ENCODE assay signal across 8 cellular contexts in genomic region chr14:58200480-58200841, GRCh38. TPM values are rescaled to one million over a fixed set of nuclear protein-coding genes. Genes with fewer than 3 reads are reported as not detected.
DNase-seq lines count a peak whose midpoint lies in the region; ATAC-seq and TF ChIP-seq lines count a peak whose summit lies in the region.

No MANE protein-coding gene starts in this region.

- CTCF ChIA-PET in naive thymus-derived CD4-positive, alpha-beta T cell (lab: Charles Lee): no interaction called here

- H3K79me2 ChIP-seq in KMS-11 (ENCODE audit: insufficient read depth, low read depth): peaks cover 18% of the 10 kb centered on the region; the same call in 1 of the 2 replicates

- H2AFZ ChIP-seq in KMS-11 (ENCODE audit: low read depth): peak overlapping the region; percentile 50

- peaks cover 0 to 15% (median 4%) of the 10 kb centered on the region in 5 donors for H3K36me3 Mint-ChIP-seq in naive thymus-derived CD4-positive, alpha-beta T cell

- TF ChIP-seq CTCF in AG09309 (IDR thresholded peaks at IDR 0.05; ENCODE audit: control insufficient read depth, insufficient read depth, low read depth, low read length, missing control alignments): no peak
- TF ChIP-seq CTCF in KMS-11 (conservative IDR thresholded peaks at IDR 0.05; ENCODE audit: low read depth, low read length): no peak
- no peak for TF ChIP-seq CTCF in dorsolateral prefrontal cortex (IDR thresholded peaks at IDR 0.05 in 54 of 56, conservative IDR thresholded peaks at IDR 0.05 in 2 of 56; ENCODE audit: low read depth in 1 of 56, partially characterized antibody in 56 of 56)

- peak overlapping the region; percentile 92 for H3K4me2 ChIP-seq in KMS-11

- DNase-seq in AG09309 (ENCODE audit: low read depth) (no peak), dorsolateral prefrontal cortex (peak in 1 of 10 donors; percentile 8), T-helper 9 cell (no peak)
- no peak for DNase-seq in naive thymus-derived CD4-positive, alpha-beta T cell
- no peak for DNase-seq in stimulated activated CD4-positive, alpha-beta T cell treated with anti-CD3 and anti-CD28 coated beads, Interleukin-4, amount 100 ng/mL, for 1 hour

- H3K27me3 ChIP-seq in KMS-11 (ENCODE audit: insufficient read depth, low read depth) (no peaks in the 10 kb centered on the region), dorsolateral prefrontal cortex (no peaks in the 10 kb centered on the region)
- no peaks in the 10 kb centered on the region for H3K27me3 ChIP-seq in naive thymus-derived CD4-positive, alpha-beta T cell (ENCODE audit: control insufficient read depth in 2 of 2, insufficient read depth in 2 of 2, low read length in 2 of 2)

- peak overlapping the region; percentile 93 to 99 (median 97) for H3K27ac Mint-ChIP-seq in naive thymus-derived CD4-positive, alpha-beta T cell

- H3K36me3 ChIP-seq in KMS-11 (ENCODE audit: insufficient read depth): no peaks in the 10 kb centered on the region
- H3K36me3 ChIP-seq in naive thymus-derived CD4-positive, alpha-beta T cell (ENCODE audit: control insufficient read depth in 2 of 3, insufficient read depth in 3 of 3, low read length in 3 of 3): peaks cover 0 to 3% (median 0%) of the 10 kb centered on the region in 3 experiments

- no peaks in the 10 kb centered on the region for H3K9me3 ChIP-seq in naive thymus-derived CD4-positive, alpha-beta T cell (ENCODE audit: control insufficient read depth in 2 of 3, low read length in 3 of 3)

- H3K9ac ChIP-seq in KMS-11: peak overlapping the region; percentile 43; the same call in 1 of the 2 replicates

- ATAC-seq in GM21367 (IDR thresholded peaks at IDR 0.05; ENCODE audit: unreplicated experiment) (peak; percentile 5), HG03571 (IDR thresholded peaks at IDR 0.05; ENCODE audit: unreplicated experiment) (no peak)
- ATAC-seq in naive thymus-derived CD4-positive, alpha-beta T cell: peak; percentile 4

- peak overlapping the region; percentile 50; the same call in 1 of the 2 replicates for H3K27ac ChIP-seq in KMS-11
- H3K27ac ChIP-seq in dorsolateral prefrontal cortex: peak overlapping the region; percentile 67 to 97 (median 91)
- peak overlapping the region; percentile 87 for H3K27ac ChIP-seq in naive thymus-derived CD4-positive, alpha-beta T cell (ENCODE audit: low read depth, low read length)

- H3K9me3 Mint-ChIP-seq in naive thymus-derived CD4-positive, alpha-beta T cell: no peaks in the 10 kb centered on the region

- H3K4me3 ChIP-seq in AG09309 (ENCODE audit: control insufficient read depth, low read depth, low read length) (peak overlapping the region; percentile 85), KMS-11 (IDR thresholded peaks at IDR 0.05; ENCODE audit: insufficient read depth, low read depth, low read length) (no peak overlapping the region), dorsolateral prefrontal cortex (peak overlapping the region; percentile 56 to 99 (median 90))
- peak overlapping the region; percentile 75 for H3K4me3 ChIP-seq in naive thymus-derived CD4-positive, alpha-beta T cell (ENCODE audit: low read length)

- POLR2A ChIA-PET in naive thymus-derived CD4-positive, alpha-beta T cell (lab: Charles Lee): interaction anchor here (0.7 to 2.9 kb wide), 10 partner anchors 9 to 1284 kb away, joined by 3 to 20 read pairs (median 4); partner anchors contain the start of genes ARID4A, JKAMP, L3HYPDH and PSMA3

- H4K20me1 ChIP-seq in KMS-11 (ENCODE audit: insufficient read depth): no peaks in the 10 kb centered on the region

- peaks cover 0 to 7% (median 0%) of the 10 kb centered on the region in 5 donors for H3K27me3 Mint-ChIP-seq in naive thymus-derived CD4-positive, alpha-beta T cell

- intact Hi-C loops in dorsolateral prefrontal cortex (cut with DNase I): loop anchor here (5.0 kb wide), 1 partner anchor 37 kb away; no protein-coding TSS in a partner anchor
- intact Hi-C loops in naive thymus-derived CD4-positive, alpha-beta T cell (cut with micrococcal nuclease): loop anchor here (1.0 to 5.0 kb wide), 5 partner anchors 39 to 227 kb away; partner anchors contain the start of genes ARID4A (in 1 of the 2), KIAA0586 (in 1 of the 2), PSMA3 (in 1 of the 2) and TIMM9 (in 1 of the 2)

- peaks cover 21 to 60% (median 48%) of the 10 kb centered on the region in 7 donors for H3K4me1 Mint-ChIP-seq in naive thymus-derived CD4-positive, alpha-beta T cell

- peaks cover 7% of the 10 kb centered on the region for H3K4me1 ChIP-seq in KMS-11 (ENCODE audit: low read depth, poor library complexity, severe bottlenecking)
- peaks cover 15 to 27% of the 10 kb centered on the region in 2 donors for H3K4me1 ChIP-seq in naive thymus-derived CD4-positive, alpha-beta T cell (ENCODE audit: control insufficient read depth in 2 of 2, insufficient read depth in 2 of 2, low read length in 2 of 2)

- peak overlapping the region; percentile 90 to 98 (median 94) for H3K4me3 Mint-ChIP-seq in naive thymus-derived CD4-positive, alpha-beta T cell

RNA-seq across cellular contexts. Expression of gene ACTR10, which starts 0.5 kb away (rescaled TPM):
- 100 to 1,000 TPM in 27 of 120 experiments, 10 to 100 TPM in 93; 34.6 to 122 (median 87.5) TPM for total RNA-seq in dorsolateral prefrontal cortex
- 10 to 100 TPM; 40.0 to 54.6 (median 50.4) TPM for total RNA-seq in naive thymus-derived CD4-positive, alpha-beta T cell
- 10 to 100 TPM; 53.2 to 90.8 TPM for polyA plus RNA-seq in naive thymus-derived CD4-positive, alpha-beta T cell

RNA-seq across cellular contexts. Expression of gene PSMA3, which starts 44.2 kb away (rescaled TPM):
- total RNA-seq in dorsolateral prefrontal cortex: 100 to 1,000 TPM in 10 of 120 experiments, 10 to 100 TPM in 110; 45.6 to 146 (median 80.0) TPM
- total RNA-seq in naive thymus-derived CD4-positive, alpha-beta T cell: 100 to 1,000 TPM in 2 of 5 experiments, 10 to 100 TPM in 3; 76.5 to 357 (median 97.1) TPM
- polyA plus RNA-seq in naive thymus-derived CD4-positive, alpha-beta T cell: 100 to 1,000 TPM; 161 to 163 TPM

RNA-seq across cellular contexts. Expression of gene ARMH4, which starts 48.4 kb away (rescaled TPM):
- 10 to 100 TPM; 19.2 to 48.5 (median 33.8) TPM for total RNA-seq in dorsolateral prefrontal cortex
- total RNA-seq in naive thymus-derived CD4-positive, alpha-beta T cell: not detected
- polyA plus RNA-seq in naive thymus-derived CD4-positive, alpha-beta T cell: 1 to 10 TPM in 1 of 2 donors, not detected in 1; 1.7 TPM

Comparison
In these comparisons a context has a peak if more than half of its experiments do, and no peak if none do; other contexts are left out.
1. RNA of gene ARMH4, which starts 48.4 kb away (total RNA-seq): 19.2 to 48.5 TPM in dorsolateral prefrontal cortex; not detected in naive thymus-derived CD4-positive, alpha-beta T cell; every median in the first group is over 10 times any median in the second.
2. Peak in every context shown above with its lines, with median percentiles within 50 percentile points of each other: H3K27ac ChIP-seq.